In genomic region chr3:187986514-187986934, GRCh38 we compare ENCODE assay signal across 9 cellular contexts.
DNase-seq lines count a peak whose midpoint lies in the region; ATAC-seq, FAIRE-seq and TF ChIP-seq lines count a peak whose summit lies in the region.
"Had no signal": no experiment of that assay in that cellular context is flagged by ENCODE, and none has a peak within 500 bp of the region (broad histone marks: within the 10 kb centered on the region; RNA-seq: fewer than 3 reads in every experiment).

No MANE protein-coding gene starts in this region.

- H3K27me3 Mint-ChIP-seq in dendritic cell treated with granulocyte-macrophage colony-stimulating factor and Interleukin-4, amounts not matched to agents 40 ng/mL and 50 ng/mL, for 4 days = no peaks in the 10 kb centered on the region

- H3K36me3 ChIP-seq in A673 (ENCODE audit: insufficient read depth, low read length, poor library complexity, severe bottlenecking) = no peaks in the 10 kb centered on the region

- H3K27me3 ChIP-seq in A673 (replicated peaks; ENCODE audit: insufficient read depth, low read depth, low read length, poor library complexity) = no peaks in the 10 kb centered on the region

- H3K36me3 Mint-ChIP-seq in dendritic cell treated with granulocyte-macrophage colony-stimulating factor and Interleukin-4, amounts not matched to agents 40 ng/mL and 50 ng/mL, for 4 days (ENCODE audit: low read depth) = no peaks in the 10 kb centered on the region

- no peak for TF ChIP-seq POLR2A in H54 (IDR thresholded peaks at IDR 0.05; ENCODE audit: low read depth, low read length)

- no peaks in the 10 kb centered on the region for H3K9me3 Mint-ChIP-seq in dendritic cell treated with granulocyte-macrophage colony-stimulating factor and Interleukin-4, amounts not matched to agents 40 ng/mL and 50 ng/mL, for 4 days

- BruUV-seq in A673 (replicated peaks; lab: Mats Ljungman, UMichigan) = no TSS peak

- ATAC-seq in SK-N-SH treated with all-trans-retinoic acid at 6 μM for 48 hours = peak; percentile 94
- no peak for ATAC-seq in GM19324 (IDR thresholded peaks at IDR 0.05; ENCODE audit: low FRiP score, unreplicated experiment)

- FAIRE-seq in H54 (lab: Jason Lieb, UNC) = peak; percentile 95

- intact Hi-C loops in dendritic cell treated with granulocyte-macrophage colony-stimulating factor and Interleukin-4, amounts not matched to agents 40 ng/mL and 50 ng/mL, for 4 days (cut with micrococcal nuclease) = no loop called here
- intact Hi-C loops in A673 (cut with micrococcal nuclease; ENCODE audit: unreplicated experiment) = no loop called here

- peak overlapping the region; percentile 3 for H3K27ac Mint-ChIP-seq in dendritic cell treated with granulocyte-macrophage colony-stimulating factor and Interleukin-4, amounts not matched to agents 40 ng/mL and 50 ng/mL, for 4 days

- peak; percentile 88 for DNase-seq in H54 (ENCODE audit: insufficient read length, low spot score)
- peak; percentile 49 to 61 for DNase-seq in stimulated activated CD4-positive, alpha-beta T cell treated with anti-CD3 and anti-CD28 coated beads, Interleukin-2, amount 100 ng/mL, for 24 hours
- DNase-seq in A673 (ENCODE audit: low spot score) = no peak
- no peak for DNase-seq in NCI-H748 treated with DMSO at 0.1 percent for 48 hours (lab: John Stamatoyannopoulos, UW)
- DNase-seq in NCI-H187 (lab: John Stamatoyannopoulos, UW) = no peak
- DNase-seq: hippocampal formation had no signal

- H3K9me3 ChIP-seq in A673 (ENCODE audit: low read depth, low read length, poor library complexity, severe bottlenecking) = no peaks in the 10 kb centered on the region

- POLR2A ChIA-PET in A673 (lab: Charles Lee; ENCODE audit: low non-redundant PET) = no interaction called here

- no peak overlapping the region for H3K27ac ChIP-seq in A673 (ENCODE audit: low read depth, low read length, poor library complexity, severe bottlenecking)

- CTCF ChIA-PET in A673 (lab: Charles Lee) = no interaction called here

- no peak overlapping the region for H3K4me3 ChIP-seq in A673 (ENCODE audit: low read depth, low read length, poor library complexity, severe bottlenecking)

- TF ChIP-seq CTCF in A673 (conservative IDR thresholded peaks at IDR 0.05; ENCODE audit: low read depth, low read length) = no peak

- H3K4me1 Mint-ChIP-seq in dendritic cell treated with granulocyte-macrophage colony-stimulating factor and Interleukin-4, amounts not matched to agents 40 ng/mL and 50 ng/mL, for 4 days (ENCODE audit: low read depth) = peaks cover 20% of the 10 kb centered on the region

- no peak overlapping the region for H3K4me3 Mint-ChIP-seq in dendritic cell treated with granulocyte-macrophage colony-stimulating factor and Interleukin-4, amounts not matched to agents 40 ng/mL and 50 ng/mL, for 4 days

- H3K4me1 ChIP-seq in A673 (ENCODE audit: insufficient read depth, low read length, poor library complexity, severe bottlenecking) = no peaks in the 10 kb centered on the region

TF ChIP-seq in SK-N-SH treated with all-trans-retinoic acid at 6 μM for 48 hours, 23 proteins besides CTCF, POLR2A, EP300 and RAD21:
- no peak for TF ChIP-seq RARB (CRISPR knock-in tag; IDR thresholded peaks at IDR 0.05)
- no peak for TF ChIP-seq POU6F1 (CRISPR knock-in tag; IDR thresholded peaks at IDR 0.05; ENCODE audit: borderline replicate concordance, low read depth)
- no peak for TF ChIP-seq SNAI2 (CRISPR knock-in tag; IDR thresholded peaks at IDR 0.05)
- TF ChIP-seq ISL1 (CRISPR knock-in tag; IDR thresholded peaks at IDR 0.05) = no peak
- TF ChIP-seq CSRNP3 (CRISPR knock-in tag; IDR thresholded peaks at IDR 0.05) = no peak
- TF ChIP-seq ZFP30 (CRISPR knock-in tag; IDR thresholded peaks at IDR 0.05) = no peak
- TF ChIP-seq ZFP3 (CRISPR knock-in tag; IDR thresholded peaks at IDR 0.05) = no peak
- TF ChIP-seq, protein P1, sequence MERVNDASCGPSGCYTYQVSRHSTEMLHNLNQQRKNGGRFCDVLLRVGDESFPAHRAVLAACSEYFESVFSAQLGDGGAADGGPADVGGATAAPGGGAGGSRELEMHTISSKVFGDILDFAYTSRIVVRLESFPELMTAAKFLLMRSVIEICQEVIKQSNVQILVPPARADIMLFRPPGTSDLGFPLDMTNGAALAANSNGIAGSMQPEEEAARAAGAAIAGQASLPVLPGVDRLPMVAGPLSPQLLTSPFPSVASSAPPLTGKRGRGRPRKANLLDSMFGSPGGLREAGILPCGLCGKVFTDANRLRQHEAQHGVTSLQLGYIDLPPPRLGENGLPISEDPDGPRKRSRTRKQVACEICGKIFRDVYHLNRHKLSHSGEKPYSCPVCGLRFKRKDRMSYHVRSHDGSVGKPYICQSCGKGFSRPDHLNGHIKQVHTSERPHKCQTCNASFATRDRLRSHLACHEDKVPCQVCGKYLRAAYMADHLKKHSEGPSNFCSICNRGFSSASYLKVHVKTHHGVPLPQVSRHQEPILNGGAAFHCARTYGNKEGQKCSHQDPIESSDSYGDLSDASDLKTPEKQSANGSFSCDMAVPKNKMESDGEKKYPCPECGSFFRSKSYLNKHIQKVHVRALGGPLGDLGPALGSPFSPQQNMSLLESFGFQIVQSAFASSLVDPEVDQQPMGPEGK (CRISPR knock-in tag; IDR thresholded peaks at IDR 0.05; ENCODE audit: borderline replicate concordance) = no peak
- no peak for TF ChIP-seq TOX (CRISPR knock-in tag; IDR thresholded peaks at IDR 0.05; ENCODE audit: borderline replicate concordance)
- TF ChIP-seq ESRRG (CRISPR knock-in tag; IDR thresholded peaks at IDR 0.05) = no peak
- TF ChIP-seq TCF4 (CRISPR knock-in tag; IDR thresholded peaks at IDR 0.05; ENCODE audit: borderline replicate concordance) = no peak
- no peak for TF ChIP-seq ZNF70 (CRISPR knock-in tag; IDR thresholded peaks at IDR 0.05)
- TF ChIP-seq, protein P2, sequence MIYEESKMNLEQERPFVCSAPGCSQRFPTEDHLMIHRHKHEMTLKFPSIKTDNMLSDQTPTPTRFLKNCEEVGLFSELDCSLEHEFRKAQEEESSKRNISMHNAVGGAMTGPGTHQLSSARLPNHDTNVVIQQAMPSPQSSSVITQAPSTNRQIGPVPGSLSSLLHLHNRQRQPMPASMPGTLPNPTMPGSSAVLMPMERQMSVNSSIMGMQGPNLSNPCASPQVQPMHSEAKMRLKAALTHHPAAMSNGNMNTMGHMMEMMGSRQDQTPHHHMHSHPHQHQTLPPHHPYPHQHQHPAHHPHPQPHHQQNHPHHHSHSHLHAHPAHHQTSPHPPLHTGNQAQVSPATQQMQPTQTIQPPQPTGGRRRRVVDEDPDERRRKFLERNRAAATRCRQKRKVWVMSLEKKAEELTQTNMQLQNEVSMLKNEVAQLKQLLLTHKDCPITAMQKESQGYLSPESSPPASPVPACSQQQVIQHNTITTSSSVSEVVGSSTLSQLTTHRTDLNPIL (CRISPR knock-in tag; IDR thresholded peaks at IDR 0.05; ENCODE audit: low read depth) = no peak
- TF ChIP-seq ZC3H10 (CRISPR knock-in tag; IDR thresholded peaks at IDR 0.05) = no peak
- TF ChIP-seq GLIS3 (CRISPR knock-in tag; IDR thresholded peaks at IDR 0.05) = no peak

Comparison
In these comparisons a context has a peak if more than half of its experiments do, and no peak if none do; other contexts are left out.
1. DNase-seq: peak in H54 (single experiment) and stimulated activated CD4-positive, alpha-beta T cell treated with anti-CD3 and anti-CD28 coated beads, Interleukin-2, amount 100 ng/mL, for 24 hours (2 of 2); none in A673 (single experiment), NCI-H748 treated with DMSO at 0.1 percent for 48 hours (single experiment) and NCI-H187 (0 of 2).